In genomic region chr4:76386566-76387305, GRCh38 we compare ENCODE assay signal across 1 cellular context.
TF ChIP-seq lines count a peak whose summit lies in the region.

No MANE protein-coding gene starts in this region.

TF ChIP-seq in HepG2, 621 proteins besides CTCF, POLR2A, EP300 and RAD21:
- TF ChIP-seq MAF1 (CRISPR knock-in tag; IDR thresholded peaks at IDR 0.05; ENCODE audit: borderline replicate concordance) (no peak), SMAD1 (CRISPR knock-in tag; IDR thresholded peaks at IDR 0.05; ENCODE audit: borderline replicate concordance, low read depth) (no peak), THAP7 (CRISPR knock-in tag; IDR thresholded peaks at IDR 0.05) (no peak), ZBTB20 (CRISPR knock-in tag; IDR thresholded peaks at IDR 0.05; ENCODE audit: borderline replicate concordance, low read depth) (no peak)
